Comparison of ENCODE assay signal across 8 cellular contexts in genomic region chr10:80382989-80383388, GRCh38. TPM values are rescaled to one million over a fixed set of nuclear protein-coding genes. Genes with fewer than 3 reads are reported as not detected.
DNase-seq lines count a peak whose midpoint lies in the region; ATAC-seq and TF ChIP-seq lines count a peak whose summit lies in the region.

No MANE protein-coding gene starts in this region.

- no peak overlapping the region for H3K27ac ChIP-seq in CD8-positive, alpha-beta memory T cell (ENCODE audit: low read depth, low read length)
- H3K27ac ChIP-seq in lung (ENCODE audit: low read depth in 1 of 2, low read length in 1 of 2), result no peak overlapping the region
- H3K27ac ChIP-seq in upper lobe of left lung, result no peak overlapping the region

- CTCF ChIA-PET in CD8-positive, alpha-beta memory T cell (lab: Charles Lee), result interaction anchor here (0.8 to 1.4 kb wide), 4 partner anchors 13 to 123 kb away, joined by 3 to 7 read pairs (median 3); no protein-coding TSS in a partner anchor

- 13 to 18% methylated on average over 4 of the region's 4 CpGs for WGBS in lung, 2 donors
- WGBS in upper lobe of left lung, 2 donors, result 15 to 24% methylated on average over 4 of the region's 4 CpGs

- no peak overlapping the region for H3K4me3 Mint-ChIP-seq in CD8-positive, alpha-beta memory T cell

- no peak for TF ChIP-seq EP300 in upper lobe of left lung (IDR thresholded peaks at IDR 0.05)

- no peaks in the 10 kb centered on the region for H3K27me3 ChIP-seq in CD8-positive, alpha-beta memory T cell (ENCODE audit: insufficient read depth, low read length, poor library complexity, severe bottlenecking)
- H3K27me3 ChIP-seq in lung (ENCODE audit: control insufficient read depth, insufficient read depth) (no peaks in the 10 kb centered on the region), upper lobe of left lung (no peaks in the 10 kb centered on the region)

- peak; percentile 64 for ATAC-seq in GM18870 (IDR thresholded peaks at IDR 0.05; ENCODE audit: unreplicated experiment)
- no peak for ATAC-seq in lung (ENCODE audit: insufficient read depth, low FRiP score)
- peak in 1 of 2 donors; percentile 51 for ATAC-seq in upper lobe of left lung (ENCODE audit: low FRiP score in 2 of 2)

- no peaks in the 10 kb centered on the region for H3K36me3 ChIP-seq in CD8-positive, alpha-beta memory T cell (ENCODE audit: insufficient read depth, low read length)
- H3K36me3 ChIP-seq in lung (ENCODE audit: control insufficient read depth in 2 of 2, insufficient read depth in 2 of 2, low read length in 2 of 2) (no peaks in the 10 kb centered on the region), upper lobe of left lung (no peaks in the 10 kb centered on the region)

- H3K27me3 Mint-ChIP-seq in CD8-positive, alpha-beta memory T cell, result peaks cover 0 to 17% of the 10 kb centered on the region in 2 donors

- peaks cover 11 to 15% (median 11%) of the 10 kb centered on the region in 3 donors for H3K4me1 Mint-ChIP-seq in CD8-positive, alpha-beta memory T cell

- no peaks in the 10 kb centered on the region for H3K9me3 Mint-ChIP-seq in CD8-positive, alpha-beta memory T cell

- TF ChIP-seq CTCF in lung (IDR thresholded peaks at IDR 0.05; ENCODE audit: control extremely low read depth, extremely low read depth) (peak; percentile 27), upper lobe of left lung (IDR thresholded peaks at IDR 0.05) (peak in 5 of 6 experiments; percentile 31 to 52 (median 38))

- H3K9me3 ChIP-seq in CD8-positive, alpha-beta memory T cell (ENCODE audit: low read length), result no peaks in the 10 kb centered on the region
- H3K9me3 ChIP-seq in lung (ENCODE audit: control insufficient read depth in 2 of 2, insufficient read depth in 1 of 2, low read length in 1 of 2) (no peaks in the 10 kb centered on the region), upper lobe of left lung (no peaks in the 10 kb centered on the region)

- H3K27ac Mint-ChIP-seq in CD8-positive, alpha-beta memory T cell, result peak overlapping the region in 3 of 8 donors; percentile 12 to 38 (median 17)

- no peaks in the 10 kb centered on the region for H3K36me3 Mint-ChIP-seq in CD8-positive, alpha-beta memory T cell

- POLR2A ChIA-PET in CD8-positive, alpha-beta memory T cell (lab: Charles Lee), result no interaction called here

- peak; percentile 13 to 61 (median 48) for DNase-seq in CD8-positive, alpha-beta memory T cell
- peak; percentile 53 for DNase-seq in Jurkat, Clone E6-1 (ENCODE audit: low read depth, low spot score)
- DNase-seq in T1000 (lab: John Stamatoyannopoulos, UW) (peak; percentile 6), cerebellar cortex (ENCODE audit: low spot score) (peak; percentile 33), lung (ENCODE audit: low spot score) (no peak), upper lobe of left lung (no peak), GM19238 (ENCODE audit: insufficient read length, low spot score) (no peak)

- H3K4me3 ChIP-seq in CD8-positive, alpha-beta memory T cell (ENCODE audit: low read length), result no peak overlapping the region
- 0 out of 2 replicates have a peak overlapping the region, but pooled peaks have one; percentile 2 for H3K4me3 ChIP-seq in Jurkat, Clone E6-1 (ENCODE audit: low read length)
- H3K4me3 ChIP-seq in lung (no peak overlapping the region), upper lobe of left lung (no peak overlapping the region)

- peaks cover 8% of the 10 kb centered on the region for H3K4me1 ChIP-seq in CD8-positive, alpha-beta memory T cell (ENCODE audit: insufficient read depth, low read length)
- H3K4me1 ChIP-seq in lung (ENCODE audit: control insufficient read depth in 2 of 2, insufficient read depth in 2 of 2, low read length in 2 of 2) (no peaks in the 10 kb centered on the region), upper lobe of left lung (peaks cover 0 to 3% (median 1%) of the 10 kb centered on the region in 4 donors)

- TF ChIP-seq POLR2A in upper lobe of left lung (IDR thresholded peaks at IDR 0.05), result no peak

RNA-seq across cellular contexts. Expression of gene PRXL2A, which starts 25.4 kb away (rescaled TPM):
- 1 to 10 TPM; 8.1 to 8.3 TPM for total RNA-seq in CD8-positive, alpha-beta memory T cell
- 9.4 TPM for polyA plus RNA-seq in CD8-positive, alpha-beta memory T cell
- 44.8 TPM for polyA plus RNA-seq in Jurkat, Clone E6-1 (2012; ENCODE audit: insufficient read depth, insufficient read length)
- total RNA-seq in lung, result 10 to 100 TPM; 42.8 to 59.5 TPM
- polyA plus RNA-seq in lung, result 10 to 100 TPM; 18.2 to 31.2 TPM
- total RNA-seq in upper lobe of left lung, result 10 to 100 TPM; 19.9 to 46.0 (median 33.2) TPM

RNA-seq across cellular contexts. Expression of gene DYDC2, which starts 26.4 kb away (rescaled TPM):
- not detected for total RNA-seq in CD8-positive, alpha-beta memory T cell
- polyA plus RNA-seq in CD8-positive, alpha-beta memory T cell, result not detected
- polyA plus RNA-seq in Jurkat, Clone E6-1 (2012; ENCODE audit: insufficient read depth, insufficient read length), result not detected
- total RNA-seq in lung (10 to 100 TPM in 1 of 2 donors, 1 to 10 TPM in 1; 8.6 to 21.7 TPM), upper lobe of left lung (10 to 100 TPM in 1 of 6 donors, 1 to 10 TPM in 3, not detected in 2; 1.9 to 13.7 (median 3.6) TPM)
- 10 to 100 TPM; 17.3 to 24.4 TPM for polyA plus RNA-seq in lung

RNA-seq across cellular contexts. Expression of gene DYDC1, which starts 26.4 kb away (rescaled TPM):
- total RNA-seq in CD8-positive, alpha-beta memory T cell, result not detected
- not detected for polyA plus RNA-seq in CD8-positive, alpha-beta memory T cell
- not detected for polyA plus RNA-seq in Jurkat, Clone E6-1 (2012; ENCODE audit: insufficient read depth, insufficient read length)
- total RNA-seq in lung (1 to 10 TPM; 2.4 TPM), upper lobe of left lung (1 to 10 TPM in 1 of 6 donors, under 1 TPM in 1, not detected in 4; 0.71 to 8.7 TPM)
- 1 to 10 TPM; 1.5 TPM for polyA plus RNA-seq in lung

Comparison
In these comparisons a context has a peak if more than half of its experiments do, and no peak if none do; other contexts are left out.
1. DNase-seq: peak in CD8-positive, alpha-beta memory T cell (5 of 5), Jurkat, Clone E6-1 (single experiment), T1000 (single experiment) and cerebellar cortex (single experiment); none in lung (single experiment), upper lobe of left lung (0 of 2) and GM19238 (single experiment).